In genomic region chr10:57849726-57850357, GRCh38 we compare ENCODE assay signal across 11 cellular contexts.
DNase-seq lines count a peak whose midpoint lies in the region; ATAC-seq, FAIRE-seq and TF ChIP-seq lines count a peak whose summit lies in the region.
"Had no signal": no experiment of that assay in that cellular context is flagged by ENCODE, and none has a peak within 500 bp of the region (broad histone marks: within the 10 kb centered on the region; RNA-seq: fewer than 3 reads in every experiment).

No MANE protein-coding gene starts in this region.

- no peaks in the 10 kb centered on the region for H3K9me3 ChIP-seq in adipocyte (ENCODE audit: control insufficient read depth, low read length)
- no peaks in the 10 kb centered on the region for H3K9me3 ChIP-seq in naive thymus-derived CD4-positive, alpha-beta T cell (ENCODE audit: control insufficient read depth in 2 of 3, low read length in 3 of 3)
- H3K9me3 ChIP-seq: pancreas had no signal

- peak; percentile 73 for TF ChIP-seq CTCF in HFFc6 (IDR thresholded peaks at IDR 0.05)

- H3K27ac ChIP-seq in naive thymus-derived CD4-positive, alpha-beta T cell (ENCODE audit: low read depth, low read length): no peak overlapping the region
- H3K27ac ChIP-seq: pancreas had no signal

- FAIRE-seq in GM12891 (lab: Jason Lieb, UNC): no peak

- no peaks in the 10 kb centered on the region for H3K36me3 ChIP-seq in adipocyte (ENCODE audit: control insufficient read depth, insufficient read depth, low read length, severe bottlenecking)
- no peaks in the 10 kb centered on the region for H3K36me3 ChIP-seq in naive thymus-derived CD4-positive, alpha-beta T cell (ENCODE audit: control insufficient read depth in 2 of 3, insufficient read depth in 3 of 3, low read length in 3 of 3)
- H3K36me3 ChIP-seq: pancreas had no signal

- CTCF ChIA-PET in naive thymus-derived CD4-positive, alpha-beta T cell (lab: Charles Lee): no interaction called here

- no peak overlapping the region for H3K9ac ChIP-seq in adipocyte (ENCODE audit: low read length)

- intact Hi-C loops in naive thymus-derived CD4-positive, alpha-beta T cell (cut with micrococcal nuclease): no loop called here

- H3K4me3 Mint-ChIP-seq in HFFc6: no peak overlapping the region
- H3K4me3 Mint-ChIP-seq in T-helper 2 cell treated with Interferon-gamma antibody and Interleukin-4, amounts not matched to agents 5 μg/mL and 100 μg/mL, for 36 hours: no peak overlapping the region
- no peak overlapping the region for H3K4me3 Mint-ChIP-seq in naive thymus-derived CD4-positive, alpha-beta T cell
- H3K4me3 Mint-ChIP-seq: activated T-helper 1 cell treated with anti-CD3 and anti-CD28 coated beads, Interleukin-12 subunit alpha, Interleukin-12 subunit beta, Interleukin-2, Interleukin-4 antibody, amounts not matched to agents 30 ng/mL and 10 ng/mL and 1 ng/mL, durations not matched to agents 14 hours and 24 hours and 36 hours had no signal

- no peak overlapping the region for H3K4me3 ChIP-seq in adipocyte (ENCODE audit: low read length)
- H3K4me3 ChIP-seq in naive thymus-derived CD4-positive, alpha-beta T cell (ENCODE audit: low read length): no peak overlapping the region
- H3K4me3 ChIP-seq: pancreas had no signal

- no peak overlapping the region for H3K27ac Mint-ChIP-seq in HFFc6
- H3K27ac Mint-ChIP-seq in T-helper 2 cell treated with Interferon-gamma antibody and Interleukin-4, amounts not matched to agents 5 μg/mL and 100 μg/mL, for 36 hours: no peak overlapping the region
- H3K27ac Mint-ChIP-seq in naive thymus-derived CD4-positive, alpha-beta T cell: no peak overlapping the region
- H3K27ac Mint-ChIP-seq: activated T-helper 1 cell treated with anti-CD3 and anti-CD28 coated beads, Interleukin-12 subunit alpha, Interleukin-12 subunit beta, Interleukin-2, Interleukin-4 antibody, amounts not matched to agents 30 ng/mL and 10 ng/mL and 1 ng/mL, durations not matched to agents 14 hours and 24 hours and 36 hours had no signal

- H3K27me3 Mint-ChIP-seq in HFFc6 (ENCODE audit: insufficient read depth): peaks cover 7% of the 10 kb centered on the region
- H3K27me3 Mint-ChIP-seq in T-helper 2 cell treated with Interferon-gamma antibody and Interleukin-4, amounts not matched to agents 5 μg/mL and 100 μg/mL, for 36 hours (ENCODE audit: low read depth): no peaks in the 10 kb centered on the region
- H3K27me3 Mint-ChIP-seq in naive thymus-derived CD4-positive, alpha-beta T cell: no peaks in the 10 kb centered on the region

- peaks cover 8% of the 10 kb centered on the region for H3K4me1 ChIP-seq in adipocyte (ENCODE audit: control insufficient read depth, insufficient read depth, low read length)
- H3K4me1 ChIP-seq in naive thymus-derived CD4-positive, alpha-beta T cell (ENCODE audit: control insufficient read depth in 2 of 2, insufficient read depth in 2 of 2, low read length in 2 of 2): no peaks in the 10 kb centered on the region

- TF ChIP-seq POLR2A in GM12891 (IDR thresholded peaks at IDR 0.05; ENCODE audit: low read depth, low read length): no peak

- H3K27me3 ChIP-seq in adipocyte (replicated peaks; ENCODE audit: control insufficient read depth, insufficient read depth, low read length): no peaks in the 10 kb centered on the region
- H3K27me3 ChIP-seq in naive thymus-derived CD4-positive, alpha-beta T cell (ENCODE audit: control insufficient read depth in 2 of 2, insufficient read depth in 2 of 2, low read length in 2 of 2): no peaks in the 10 kb centered on the region
- H3K27me3 ChIP-seq: pancreas had no signal

- H3K4me1 Mint-ChIP-seq in HFFc6 (ENCODE audit: low read depth): no peaks in the 10 kb centered on the region
- no peaks in the 10 kb centered on the region for H3K4me1 Mint-ChIP-seq in T-helper 2 cell treated with Interferon-gamma antibody and Interleukin-4, amounts not matched to agents 5 μg/mL and 100 μg/mL, for 36 hours (ENCODE audit: low read depth)
- no peaks in the 10 kb centered on the region for H3K4me1 Mint-ChIP-seq in naive thymus-derived CD4-positive, alpha-beta T cell

- POLR2A ChIA-PET in naive thymus-derived CD4-positive, alpha-beta T cell (lab: Charles Lee): no interaction called here

- DNase-seq in Ammon's horn (ENCODE audit: low spot score) (peak; percentile 10), HFFc6 (no peak), adipocyte (ENCODE audit: low read depth) (peak; percentile 56), left lobe of liver (ENCODE audit: low spot score) (no peak), GM12891 (ENCODE audit: insufficient read length, low spot score) (no peak)
- no peak for DNase-seq in T-helper 2 cell treated with Interferon-gamma antibody and Interleukin-4, amounts not matched to agents 5 μg/mL and 100 μg/mL, for 36 hours (ENCODE audit: low spot score)
- no peak for DNase-seq in naive thymus-derived CD4-positive, alpha-beta T cell
- DNase-seq: pancreas, SHP77 treated with DMSO at 0.1 percent for 48 hours had no signal

- no peaks in the 10 kb centered on the region for H3K9me3 Mint-ChIP-seq in HFFc6
- H3K9me3 Mint-ChIP-seq in T-helper 2 cell treated with Interferon-gamma antibody and Interleukin-4, amounts not matched to agents 5 μg/mL and 100 μg/mL, for 36 hours: no peaks in the 10 kb centered on the region
- H3K9me3 Mint-ChIP-seq in naive thymus-derived CD4-positive, alpha-beta T cell: peaks cover 0 to 3% (median 0%) of the 10 kb centered on the region in 11 donors
- H3K9me3 Mint-ChIP-seq: activated T-helper 1 cell treated with anti-CD3 and anti-CD28 coated beads, Interleukin-12 subunit alpha, Interleukin-12 subunit beta, Interleukin-2, Interleukin-4 antibody, amounts not matched to agents 30 ng/mL and 10 ng/mL and 1 ng/mL, durations not matched to agents 14 hours and 24 hours and 36 hours had no signal

- H3K36me3 Mint-ChIP-seq in HFFc6 (ENCODE audit: low read depth): no peaks in the 10 kb centered on the region
- no peaks in the 10 kb centered on the region for H3K36me3 Mint-ChIP-seq in T-helper 2 cell treated with Interferon-gamma antibody and Interleukin-4, amounts not matched to agents 5 μg/mL and 100 μg/mL, for 36 hours (ENCODE audit: low read depth)
- no peaks in the 10 kb centered on the region for H3K36me3 Mint-ChIP-seq in naive thymus-derived CD4-positive, alpha-beta T cell

- peak; percentile 78 for ATAC-seq in left lobe of liver
- ATAC-seq in HG03565 (IDR thresholded peaks at IDR 0.05; ENCODE audit: unreplicated experiment): no peak
- no peak for ATAC-seq in naive thymus-derived CD4-positive, alpha-beta T cell

TF ChIP-seq in GM12891, 5 proteins besides CTCF, POLR2A, EP300 and RAD21:
- TF ChIP-seq POU2F2 (IDR thresholded peaks at IDR 0.05; ENCODE audit: low read depth, low read length) (no peak), POLR2AphosphoS5 (IDR thresholded peaks at IDR 0.05; ENCODE audit: low read depth, low read length) (no peak), PAX5 (IDR thresholded peaks at IDR 0.05; ENCODE audit: insufficient read depth, low read length, severe bottlenecking) (no peak), SPI1 (IDR thresholded peaks at IDR 0.05; ENCODE audit: low read depth, low read length) (no peak), TAF1 (IDR thresholded peaks at IDR 0.05; ENCODE audit: low read depth, low read length) (no peak)

Comparison
In these comparisons a context has a peak if more than half of its experiments do, and no peak if none do; other contexts are left out.
1. DNase-seq: peak in Ammon's horn (single experiment) and adipocyte (single experiment); none in HFFc6 (single experiment), left lobe of liver (single experiment), GM12891 (single experiment), T-helper 2 cell treated with Interferon-gamma antibody and Interleukin-4, amounts not matched to agents 5 μg/mL and 100 μg/mL, for 36 hours (single experiment) and naive thymus-derived CD4-positive, alpha-beta T cell (0 of 9).